Comparison of ENCODE assay signal across 18 cellular contexts in genomic region chr5:29218138-29218537, GRCh38.
DNase-seq lines count a peak whose midpoint lies in the region; ATAC-seq and TF ChIP-seq lines count a peak whose summit lies in the region.
"Had no signal": no experiment of that assay in that cellular context is flagged by ENCODE, and none has a peak within 500 bp of the region (broad histone marks: within the 10 kb centered on the region; RNA-seq: fewer than 3 reads in every experiment).

No MANE protein-coding gene starts in this region.

- H3K4me2 ChIP-seq in mesenchymal stem cell (ENCODE audit: low read length, poor library complexity, severe bottlenecking) (no peak overlapping the region), Karpas-422 (ENCODE audit: low read depth, low read length, poor library complexity, severe bottlenecking) (no peak overlapping the region)
- H3K4me2 ChIP-seq: KMS-11 had no signal

- H4K20me1 ChIP-seq in Karpas-422 (ENCODE audit: insufficient read depth, low read depth, low read length): no peaks in the 10 kb centered on the region

- H3K4me3 ChIP-seq in right lobe of liver (no peak overlapping the region), mesenchymal stem cell (ENCODE audit: insufficient read depth in 1 of 2, low read depth in 1 of 2, low read length in 2 of 2) (no peak overlapping the region), Karpas-422 (ENCODE audit: low read length) (no peak overlapping the region)
- H3K4me3 ChIP-seq: gastrocnemius medialis, left lung, SJCRH30, tibial nerve had no signal

- H3K9me3 ChIP-seq in right lobe of liver (no peaks in the 10 kb centered on the region), mesenchymal stem cell (ENCODE audit: control insufficient read depth, low read length) (peaks cover 14% of the 10 kb centered on the region), Karpas-422 (ENCODE audit: low read length) (peaks cover 38% of the 10 kb centered on the region)
- H3K9me3 ChIP-seq: gastrocnemius medialis, left lung, SJCRH30, tibial nerve had no signal

- no peak overlapping the region for H2BK5ac ChIP-seq in mesenchymal stem cell (ENCODE audit: low read depth, low read length, poor library complexity, severe bottlenecking)

- H4K91ac ChIP-seq in mesenchymal stem cell (ENCODE audit: low read length): no peak overlapping the region

- H3K14ac ChIP-seq in mesenchymal stem cell (ENCODE audit: low read length in 2 of 2): no peak overlapping the region

- H2AFZ ChIP-seq in mesenchymal stem cell (ENCODE audit: low read depth, low read length): no peak overlapping the region
- no peak overlapping the region for H2AFZ ChIP-seq in Karpas-422 (ENCODE audit: low read length)

- H3K4me1 ChIP-seq in right lobe of liver (no peaks in the 10 kb centered on the region), mesenchymal stem cell (ENCODE audit: control insufficient read depth, insufficient read depth, low read depth, low read length) (no peaks in the 10 kb centered on the region), Karpas-422 (ENCODE audit: low read length) (no peaks in the 10 kb centered on the region)
- H3K4me1 ChIP-seq: gastrocnemius medialis, left lung, SJCRH30, tibial nerve had no signal

- no peak overlapping the region for H2AK5ac ChIP-seq in mesenchymal stem cell (ENCODE audit: low read length, severe bottlenecking)

- H3K9ac ChIP-seq in mesenchymal stem cell (ENCODE audit: low read length) (no peak overlapping the region), Karpas-422 (ENCODE audit: low read length) (no peak overlapping the region)
- H3K9ac ChIP-seq: KMS-11 had no signal

- no peaks in the 10 kb centered on the region for H3K79me1 ChIP-seq in mesenchymal stem cell (replicated peaks; ENCODE audit: low read length, poor library complexity, severe bottlenecking)

- no peaks in the 10 kb centered on the region for H3K9me2 ChIP-seq in Karpas-422 (replicated peaks; ENCODE audit: insufficient read depth, low read length)

- TF ChIP-seq CTCF in right lobe of liver (IDR thresholded peaks at IDR 0.05) (peak; percentile 27 to 56 (median 44)), GM10266 (IDR thresholded peaks at IDR 0.05; ENCODE audit: control insufficient read depth, insufficient read depth, low read depth, missing control alignments) (no peak)

- peak; percentile 32 for DNase-seq in DMS153 treated with DMSO at 0.1 percent for 48 hours (lab: John Stamatoyannopoulos, UW; ENCODE audit: unreplicated experiment)
- DNase-seq in LoVo (ENCODE audit: low spot score): peak; percentile 9
- DNase-seq in RPMI7951 (ENCODE audit: low read depth): peak; percentile 1
- no peak for DNase-seq in right lobe of liver
- no peak for DNase-seq in mesenchymal stem cell
- no peak for DNase-seq in GM10266 (ENCODE audit: extremely low spot score)
- no peak for DNase-seq in Karpas-422
- DNase-seq: activated CD4-positive, alpha-beta T cell treated with anti-CD3 and anti-CD28 coated beads, Interleukin-2, amount 10 ng/mL, durations not matched to agents 7 days and 5 days; activated naive CD4-positive, alpha-beta T cell treated with Interleukin-2 at 50 U/mL for 16 hours; activated T-cell treated with anti-CD3 and anti-CD28 coated beads for 4 hours; gastrocnemius medialis; left lung; NCI-H1930; SJCRH30; T-helper 9 cell had no signal

- H3K23ac ChIP-seq in mesenchymal stem cell (ENCODE audit: low read length in 2 of 2): no peak overlapping the region

- intact Hi-C loops in right lobe of liver (cut with DNase I): no loop called here

- H3K4ac ChIP-seq in mesenchymal stem cell (ENCODE audit: low read depth in 1 of 2, low read length in 2 of 2): no peak overlapping the region

- H2BK15ac ChIP-seq in mesenchymal stem cell (ENCODE audit: low read depth, poor library complexity, severe bottlenecking): no peak overlapping the region

- no peaks in the 10 kb centered on the region for H3K79me2 ChIP-seq in Karpas-422 (ENCODE audit: low read length)

- H3K27me3 ChIP-seq in right lobe of liver (no peaks in the 10 kb centered on the region), mesenchymal stem cell (ENCODE audit: control insufficient read depth in 1 of 2, insufficient read depth in 1 of 2, low read length in 2 of 2) (no peaks in the 10 kb centered on the region), Karpas-422 (ENCODE audit: low read length) (no peaks in the 10 kb centered on the region)
- H3K27me3 ChIP-seq: gastrocnemius medialis, left lung, SJCRH30, tibial nerve had no signal

- H3K27ac ChIP-seq in right lobe of liver: no peak overlapping the region
- H3K27ac ChIP-seq in mesenchymal stem cell (ENCODE audit: low read length, poor library complexity, severe bottlenecking): no peak overlapping the region
- no peak overlapping the region for H3K27ac ChIP-seq in Karpas-422 (ENCODE audit: low read length)
- H3K27ac ChIP-seq: gastrocnemius medialis, KMS-11, left lung, SJCRH30, tibial nerve had no signal

- ATAC-seq in right lobe of liver: peak; percentile 77 to 88 (median 78)
- ATAC-seq: gastrocnemius medialis; left lung; stimulated activated memory B cell treated with anti-CD40 and anti-IgM and Interleukin-4, amounts not matched to agents 10 μg/mL and 1 μg/mL and 100 μg/mL, for 72 hours had no signal

- no peak overlapping the region for H4K8ac ChIP-seq in mesenchymal stem cell (ENCODE audit: low read length)

- H2BK120ac ChIP-seq in mesenchymal stem cell (ENCODE audit: low read depth, low read length): no peak overlapping the region

- no peak overlapping the region for H2BK12ac ChIP-seq in mesenchymal stem cell (ENCODE audit: low read length in 2 of 2)

- no peak for TF ChIP-seq POLR2A in right lobe of liver (IDR thresholded peaks at IDR 0.05)

- H3K36me3 ChIP-seq in right lobe of liver (peaks cover 0 to 3% (median 0%) of the 10 kb centered on the region in 4 donors), mesenchymal stem cell (ENCODE audit: control insufficient read depth in 1 of 2, insufficient read depth in 2 of 2, low read depth in 1 of 2, low read length in 2 of 2) (no peaks in the 10 kb centered on the region), Karpas-422 (ENCODE audit: insufficient read depth, low read length) (no peaks in the 10 kb centered on the region)
- H3K36me3 ChIP-seq: gastrocnemius medialis, left lung, SJCRH30, tibial nerve had no signal

- H3K18ac ChIP-seq in mesenchymal stem cell (ENCODE audit: low read depth in 1 of 2, low read length in 2 of 2): no peak overlapping the region

Comparison
In these comparisons a context has a peak if more than half of its experiments do, and no peak if none do; other contexts are left out.
1. DNase-seq: peak in DMS153 treated with DMSO at 0.1 percent for 48 hours (single experiment), LoVo (single experiment) and RPMI7951 (single experiment); none in right lobe of liver (0 of 3), mesenchymal stem cell (single experiment), GM10266 (single experiment) and Karpas-422 (single experiment).